21 cellular contexts compared by ENCODE assay signal in the genomic region with DNA sequence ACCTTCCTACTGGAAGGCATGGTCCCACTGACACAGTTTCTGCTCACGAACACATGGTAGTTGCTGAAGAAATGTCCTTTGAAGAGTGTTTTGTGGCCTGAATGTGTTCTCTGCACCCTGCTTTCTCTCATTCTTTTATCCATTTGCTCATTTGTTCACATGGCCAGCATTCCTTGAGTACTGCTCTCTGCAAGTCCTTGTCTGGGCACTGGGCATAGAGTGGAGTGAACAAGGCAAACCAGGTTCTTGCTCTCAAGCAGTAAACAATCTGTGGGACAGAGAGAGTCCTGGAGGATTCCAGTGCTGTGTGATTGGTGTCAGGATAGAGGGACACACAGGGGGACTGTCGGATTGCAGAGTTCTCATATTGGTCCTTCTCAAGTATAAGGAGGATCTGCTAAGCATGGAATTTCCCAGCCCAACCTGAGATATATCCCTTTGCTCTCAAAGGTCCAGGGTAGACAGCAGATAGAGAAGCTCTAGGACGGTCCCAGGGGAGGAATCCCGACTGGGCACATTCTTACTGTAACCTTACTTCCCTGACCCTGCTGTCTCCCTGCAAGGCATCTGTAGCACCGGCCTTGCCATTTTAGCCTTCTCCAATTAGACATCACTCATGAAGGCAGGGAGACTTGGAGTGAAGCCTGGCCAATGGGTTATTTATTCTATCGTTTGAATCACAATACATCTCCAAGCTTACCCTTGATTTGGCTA. TPM values are rescaled to one million over a fixed set of nuclear protein-coding genes. Genes with fewer than 3 reads are reported as not detected.
A peak's percentile ranks its signal among the peaks of the same experiment; 100 is the strongest.
DNase-seq lines count a peak whose midpoint lies in the region; ATAC-seq and TF ChIP-seq lines count a peak whose summit lies in the region.
"Had no signal": no experiment of that assay in that cellular context is flagged by ENCODE, and none has a peak within 500 bp of the region (broad histone marks: within the 10 kb centered on the region; RNA-seq: fewer than 3 reads in every experiment).

No MANE protein-coding gene starts in this region.

- intact Hi-C loops in mammary epithelial cell (cut with micrococcal nuclease) (no loop called here), MCF 10A (cut with micrococcal nuclease) (loop anchor here (5.0 kb wide), 1 partner anchor 36 kb away; no protein-coding TSS in a partner anchor)

- H3K36me3 Mint-ChIP-seq in MCF 10A (ENCODE audit: insufficient read depth, unreplicated experiment) (no peaks in the 10 kb centered on the region), type B pancreatic cell (no peaks in the 10 kb centered on the region)
- H3K36me3 Mint-ChIP-seq: natural killer cell had no signal

- CTCF ChIA-PET in mammary epithelial cell (lab: Charles Lee; ENCODE audit: low non-redundant PET) (no interaction called here), MCF 10A (lab: Yijun Ruan, JAX) (interaction anchor here (0.6 to 1.3 kb wide), 4 partner anchors 19 to 479 kb away, joined by 3 to 4 read pairs (median 3); partner anchors contain the start of gene ARL4D)

- H3K27me3 ChIP-seq in mammary epithelial cell (ENCODE audit: insufficient read depth, low read length) = no peaks in the 10 kb centered on the region

- peak overlapping the region; percentile 0 for H2AFZ ChIP-seq in mammary epithelial cell (ENCODE audit: low read depth, low read length)

- H3K36me3 ChIP-seq in mammary epithelial cell (ENCODE audit: insufficient read depth, low read length) (no peaks in the 10 kb centered on the region), mesodermal cell (ENCODE audit: control insufficient read depth, insufficient read depth, low read length) (no peaks in the 10 kb centered on the region)

- H3K9me3 ChIP-seq in mammary epithelial cell (replicated peaks; ENCODE audit: insufficient read depth, low read length) = no peaks in the 10 kb centered on the region
- H3K9me3 ChIP-seq in mesodermal cell (ENCODE audit: control insufficient read depth, low read length) = no peaks in the 10 kb centered on the region

- peaks cover 24% of the 10 kb centered on the region for H3K4me1 ChIP-seq in mammary epithelial cell (ENCODE audit: insufficient read depth, low read length)
- H3K4me1 ChIP-seq in mesodermal cell (ENCODE audit: control insufficient read depth, insufficient read depth, low read length, poor library complexity, severe bottlenecking) = no peaks in the 10 kb centered on the region

- no peaks in the 10 kb centered on the region for H4K20me1 ChIP-seq in mammary epithelial cell (ENCODE audit: insufficient read depth, low read length)

- H3K27ac ChIP-seq in mammary epithelial cell (ENCODE audit: insufficient read depth, low read depth, low read length) = no peak overlapping the region
- peak overlapping the region in 1 of 2 donors; percentile 15 for H3K27ac ChIP-seq in coronary artery
- peak overlapping the region; percentile 45 for H3K27ac ChIP-seq in mesodermal cell (ENCODE audit: low read depth, low read length, severe bottlenecking)

- no peak for ATAC-seq in GM18867 (IDR thresholded peaks at IDR 0.05; ENCODE audit: unreplicated experiment)
- ATAC-seq in stimulated activated naive CD8-positive, alpha-beta T cell treated with anti-CD3 and anti-CD28 coated beads, Interleukin-15, amount 100 ng/mL, for 72 hours = no peak
- ATAC-seq: left colon, natural killer cell had no signal

- H3K27me3 Mint-ChIP-seq in MCF 10A (ENCODE audit: insufficient read depth, unreplicated experiment) (no peaks in the 10 kb centered on the region), type B pancreatic cell (peaks cover 4% of the 10 kb centered on the region)
- peaks cover 45% of the 10 kb centered on the region for H3K27me3 Mint-ChIP-seq in stimulated activated naive CD8-positive, alpha-beta T cell treated with anti-CD3 and anti-CD28 coated beads, Interleukin-15, amount 100 ng/mL, for 72 hours

- TF ChIP-seq CTCF in mammary epithelial cell (conservative IDR thresholded peaks at IDR 0.05 in 1 of 2, IDR thresholded peaks at IDR 0.05 in 1 of 2; ENCODE audit: extremely low read depth in 1 of 2, insufficient read depth in 1 of 2, low read depth in 1 of 2, low read length in 2 of 2) = no peak
- no peak for TF ChIP-seq CTCF in MCF 10A (IDR thresholded peaks at IDR 0.05; ENCODE audit: unreplicated experiment)
- TF ChIP-seq CTCF in coronary artery (IDR thresholded peaks at IDR 0.05) = no peak
- no peak for TF ChIP-seq CTCF in type B pancreatic cell (conservative IDR thresholded peaks at IDR 0.05)

- no peak overlapping the region for H3K4me2 ChIP-seq in mammary epithelial cell (ENCODE audit: insufficient read depth, low read depth, low read length)

- POLR2A ChIA-PET in MCF 10A (lab: Yijun Ruan, JAX) = interaction anchor here (1.1 to 9.8 kb wide), 5 partner anchors 12 to 37 kb away, joined by 3 to 69 read pairs (median 16); partner anchors contain the start of gene ARL4D

- H3K79me2 ChIP-seq in mammary epithelial cell (ENCODE audit: insufficient read depth, low read length) = no peaks in the 10 kb centered on the region

- DNase-seq in mammary epithelial cell = no peak
- no peak for DNase-seq in MCF 10A (ENCODE audit: unreplicated experiment)
- no peak for DNase-seq in coronary artery (ENCODE audit: low spot score)
- DNase-seq in type B pancreatic cell (ENCODE audit: extremely low spot score, unreplicated experiment) = no peak
- no peak for DNase-seq in activated CD4-positive, alpha-beta T cell treated with anti-CD3 and anti-CD28 coated beads for 48 hours
- no peak for DNase-seq in stimulated activated naive CD8-positive, alpha-beta T cell treated with anti-CD3 and anti-CD28 coated beads, Interleukin-15, amount 100 ng/mL, for 72 hours
- DNase-seq: 8988T; activated naive CD4-positive, alpha-beta T cell treated with anti-CD3 and anti-CD28 coated beads for 36 hours; activated T-cell treated with anti-CD3 and anti-CD28 coated beads, Interleukin-2, amount 50 U/mL, for 48 hours; DMS79 treated with DMSO at 0.1 percent for 48 hours; glutamatergic neuron; Kasumi-1; left colon; midbrain; natural killer cell; NCI-H1048; NCI-H2029; NCI-H774 had no signal

- no peaks in the 10 kb centered on the region for H3K9me3 Mint-ChIP-seq in MCF 10A (ENCODE audit: unreplicated experiment)
- no peaks in the 10 kb centered on the region for H3K9me3 Mint-ChIP-seq in type B pancreatic cell
- no peaks in the 10 kb centered on the region for H3K9me3 Mint-ChIP-seq in stimulated activated naive CD8-positive, alpha-beta T cell treated with anti-CD3 and anti-CD28 coated beads, Interleukin-15, amount 100 ng/mL, for 72 hours
- H3K9me3 Mint-ChIP-seq: activated naive CD4-positive, alpha-beta T cell treated with anti-CD3 and anti-CD28 coated beads for 36 hours; natural killer cell had no signal

- 48% methylated on average over 5 of the region's 6 CpGs for whole genome bisulfite sequencing in mammary epithelial cell (ENCODE audit: low coverage, missing lambda C conversion rate)
- 82 to 93% methylated on average over 2 to 3 of the region's 6 CpGs for WGBS in mesodermal cell (ENCODE audit: insufficient coverage in 2 of 2), 2 experiments

- H3K4me3 Mint-ChIP-seq in MCF 10A (ENCODE audit: unreplicated experiment) = no peak overlapping the region
- no peak overlapping the region for H3K4me3 Mint-ChIP-seq in type B pancreatic cell
- no peak overlapping the region for H3K4me3 Mint-ChIP-seq in stimulated activated naive CD8-positive, alpha-beta T cell treated with anti-CD3 and anti-CD28 coated beads, Interleukin-15, amount 100 ng/mL, for 72 hours
- H3K4me3 Mint-ChIP-seq: activated naive CD4-positive, alpha-beta T cell treated with anti-CD3 and anti-CD28 coated beads for 36 hours; natural killer cell had no signal

- H3K9ac ChIP-seq in mammary epithelial cell (ENCODE audit: insufficient read depth, low read length) = no peak overlapping the region

- H3K4me1 Mint-ChIP-seq in MCF 10A (ENCODE audit: insufficient read depth, unreplicated experiment) (peaks cover 39% of the 10 kb centered on the region), type B pancreatic cell (ENCODE audit: unreplicated experiment) (peaks cover 14% of the 10 kb centered on the region)
- H3K4me1 Mint-ChIP-seq in stimulated activated naive CD8-positive, alpha-beta T cell treated with anti-CD3 and anti-CD28 coated beads, Interleukin-15, amount 100 ng/mL, for 72 hours = no peaks in the 10 kb centered on the region
- H3K4me1 Mint-ChIP-seq: natural killer cell had no signal

- H3K4me3 ChIP-seq in mammary epithelial cell (replicated peaks in 1 of 3; ENCODE audit: insufficient read depth in 1 of 3, low read depth in 2 of 3, low read length in 3 of 3) = no peak overlapping the region
- peak overlapping the region; percentile 1 for H3K4me3 ChIP-seq in coronary artery
- no peak overlapping the region for H3K4me3 ChIP-seq in mesodermal cell (ENCODE audit: extremely low read depth, insufficient read depth, low read length, poor library complexity, severe bottlenecking)

- no TSS peak for BruUV-seq in mammary epithelial cell (replicated peaks; lab: Mats Ljungman, UMichigan)
- no TSS peak for BruUV-seq in MCF 10A (replicated peaks; lab: Mats Ljungman, UMichigan)

- dilution Hi-C loops in mammary epithelial cell (cut with HindIII; ENCODE audit: low sequenced_read_pairs) = no loop called here

- in situ Hi-C loops in mammary epithelial cell (cut with MboI; ENCODE audit: low sequenced_read_pairs in 2 of 2) = no loop called here

- H3K27ac Mint-ChIP-seq in MCF 10A (ENCODE audit: low read depth, unreplicated experiment) (no peak overlapping the region), type B pancreatic cell (peak overlapping the region; percentile 1)
- no peak overlapping the region for H3K27ac Mint-ChIP-seq in stimulated activated naive CD8-positive, alpha-beta T cell treated with anti-CD3 and anti-CD28 coated beads, Interleukin-15, amount 100 ng/mL, for 72 hours
- H3K27ac Mint-ChIP-seq: activated naive CD4-positive, alpha-beta T cell treated with anti-CD3 and anti-CD28 coated beads for 36 hours; natural killer cell; progenitor cell of endocrine pancreas had no signal

RNA-seq across cellular contexts. Expression of gene ARL4D, which starts 32.3 kb away (rescaled TPM):
- 100 to 1,000 TPM in 1 of 2 donors, 10 to 100 TPM in 1; 59.1 to 112 TPM for total RNA-seq in mammary epithelial cell
- 43.2 TPM for polyA plus RNA-seq in mammary epithelial cell
- polyA minus RNA-seq in mammary epithelial cell = 43.4 TPM
- total RNA-seq in MCF 10A (2022) = 33.5 and 38.8 TPM in 2 replicates
- polyA plus RNA-seq in mesodermal cell (2013, experiment 1 of 2) = 36.6 TPM
- polyA plus RNA-seq in mesodermal cell (2013, experiment 2 of 2) = 32.4 TPM
- total RNA-seq in type B pancreatic cell (ENCODE audit: low replicate concordance) = 8.3 and 9.9 TPM in 2 replicates

RNA-seq across cellular contexts. Expression of gene DHX8, which starts 52.7 kb away (rescaled TPM):
- total RNA-seq in mammary epithelial cell = 10 to 100 TPM; 41.3 to 58.8 TPM
- polyA plus RNA-seq in mammary epithelial cell = 28.5 TPM
- 87.8 TPM for polyA minus RNA-seq in mammary epithelial cell
- 56.9 and 62.1 TPM in 2 replicates for total RNA-seq in MCF 10A (2022)
- 34.3 TPM for polyA plus RNA-seq in mesodermal cell (2013, experiment 1 of 2)
- polyA plus RNA-seq in mesodermal cell (2013, experiment 2 of 2) = 29.6 TPM
- 50.1 and 56.8 TPM in 2 replicates for total RNA-seq in type B pancreatic cell (ENCODE audit: low replicate concordance)
